In the genomic region with DNA sequence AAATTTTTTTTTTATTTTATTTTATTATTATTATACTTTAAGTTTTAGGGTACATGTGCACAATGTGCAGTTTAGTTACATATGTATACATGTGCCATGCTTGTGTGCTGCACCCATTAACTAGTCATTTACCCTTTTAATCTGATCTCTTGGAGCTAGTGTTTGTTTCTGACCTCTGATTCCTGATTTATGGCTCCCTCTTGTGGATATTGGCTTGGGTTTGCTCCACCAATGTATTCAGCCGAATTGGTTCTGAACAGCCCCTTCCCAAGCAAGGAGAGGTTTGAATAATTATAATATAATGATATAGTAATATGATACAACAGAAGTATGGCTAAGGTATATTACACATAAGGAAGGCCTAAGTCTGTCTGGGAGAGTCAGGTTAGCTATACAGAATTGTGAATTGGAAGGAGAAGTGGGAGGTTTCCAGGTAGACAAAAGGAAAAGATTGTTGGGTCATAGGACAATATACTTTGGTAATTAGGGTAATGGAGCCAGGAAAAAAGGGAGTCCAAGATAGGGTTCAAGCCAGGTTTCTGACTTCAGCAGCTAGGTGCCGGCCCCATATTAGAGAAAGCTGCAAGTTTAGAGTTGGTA, we compare ENCODE assay signal across 8 cellular contexts. TPM values are rescaled to one million over a fixed set of nuclear protein-coding genes. Genes with fewer than 3 reads are reported as not detected.
DNase-seq lines count a peak whose midpoint lies in the region; ATAC-seq and TF ChIP-seq lines count a peak whose summit lies in the region.

No MANE protein-coding gene starts in this region.

- ATAC-seq in GM19455 (IDR thresholded peaks at IDR 0.05; ENCODE audit: unreplicated experiment), result peak; percentile 64
- ATAC-seq in HG03442 (IDR thresholded peaks at IDR 0.05; ENCODE audit: unreplicated experiment), result no peak

- no peak for TF ChIP-seq POLR2A in ovary (IDR thresholded peaks at IDR 0.05)

- no peaks in the 10 kb centered on the region for H3K4me1 ChIP-seq in ovary (ENCODE audit: insufficient read depth)

- no peaks in the 10 kb centered on the region for H3K36me3 ChIP-seq in ovary

- H3K9me3 ChIP-seq in ovary, result no peaks in the 10 kb centered on the region

- no peak for TF ChIP-seq EP300 in ovary (IDR thresholded peaks at IDR 0.05)

- TF ChIP-seq CTCF in ovary (IDR thresholded peaks at IDR 0.05), result peak in 1 of 3 donors; percentile 17

- intact Hi-C loops in ovary (cut with DNase I), result no loop called here

- H3K27ac ChIP-seq in ovary, result no peak overlapping the region

- H3K27me3 ChIP-seq in ovary, result no peaks in the 10 kb centered on the region

- no peak overlapping the region for H3K4me3 ChIP-seq in Jurkat, Clone E6-1 (ENCODE audit: low read length)
- no peak overlapping the region for H3K4me3 ChIP-seq in ovary

- WGBS in ovary, 3 donors, result 56 to 59% (median 57%) methylated on average over 2 of the region's 2 CpGs

- DNase-seq in DMS114 treated with DMSO at 0.1 percent for 48 hours (lab: John Stamatoyannopoulos, UW; ENCODE audit: unreplicated experiment), result peak; percentile 54
- peak; percentile 39 for DNase-seq in Jurkat, Clone E6-1 (ENCODE audit: low read depth, low spot score)
- DNase-seq in NOMO-1 treated with DMSO at 0.1 percent for 48 hours (lab: John Stamatoyannopoulos, UW; ENCODE audit: unreplicated experiment), result peak; percentile 56
- peak; percentile 5 for DNase-seq in cerebellum (ENCODE audit: low spot score)
- peak; percentile 69 to 79 for DNase-seq in lung microvascular endothelial cell (ENCODE audit: low read depth in 2 of 2)
- DNase-seq in ovary, result no peak

RNA-seq across cellular contexts. Expression of gene HMCN1, which starts 53.1 kb away (rescaled TPM):
- not detected for polyA plus RNA-seq in Jurkat, Clone E6-1 (2012; ENCODE audit: insufficient read depth, insufficient read length)
- total RNA-seq in cerebellum, result 10.8 TPM
- 4.4 and 13.3 TPM in 2 replicates for total RNA-seq in lung microvascular endothelial cell
- total RNA-seq in ovary, result 1 to 10 TPM; 1.4 to 9.8 (median 3.0) TPM
- 10 to 100 TPM in 1 of 2 donors, 1 to 10 TPM in 1; 3.8 to 26.6 TPM for polyA plus RNA-seq in ovary

Comparison
In these comparisons a context has a peak if more than half of its experiments do, and no peak if none do; other contexts are left out.
1. DNase-seq: peak in DMS114 treated with DMSO at 0.1 percent for 48 hours (single experiment), Jurkat, Clone E6-1 (single experiment), NOMO-1 treated with DMSO at 0.1 percent for 48 hours (single experiment), cerebellum (single experiment) and lung microvascular endothelial cell (2 of 2); none in ovary (0 of 5).